Comparison of ENCODE assay signal across 9 cellular contexts in genomic region chr4:126627255-126627654, GRCh38.
A peak's percentile ranks its signal among the peaks of the same experiment; 100 is the strongest.
DNase-seq lines count a peak whose midpoint lies in the region; ATAC-seq and TF ChIP-seq lines count a peak whose summit lies in the region.
"Had no signal": no experiment of that assay in that cellular context is flagged by ENCODE, and none has a peak within 500 bp of the region (broad histone marks: within the 10 kb centered on the region; RNA-seq: fewer than 3 reads in every experiment).

No MANE protein-coding gene starts in this region.

- peak; percentile 65 for TF ChIP-seq RAD21 in Ishikawa (IDR thresholded peaks at IDR 0.05; ENCODE audit: low read depth)

- peak; percentile 45 for TF ChIP-seq CTCF in kidney epithelial cell (IDR thresholded peaks at IDR 0.05; ENCODE audit: insufficient read depth, low read length, poor library complexity, severe bottlenecking)
- TF ChIP-seq CTCF in omental fat pad (IDR thresholded peaks at IDR 0.05), result no peak

- H3K4me3 ChIP-seq in adipocyte (ENCODE audit: low read length) (no peak overlapping the region), kidney epithelial cell (ENCODE audit: low read depth, low read length) (no peak overlapping the region)

- no peaks in the 10 kb centered on the region for H3K9me3 ChIP-seq in adipocyte (ENCODE audit: control insufficient read depth, low read length)

- DNase-seq in Daoy (ENCODE audit: low read depth) (peak; percentile 0), adipocyte (ENCODE audit: low read depth) (peak; percentile 58), kidney epithelial cell (ENCODE audit: low read depth) (no peak), NCI-H446 treated with DMSO at 0.1 percent for 48 hours (lab: John Stamatoyannopoulos, UW) (no peak), NCI-H2171 treated with DMSO at 0.1 percent for 48 hours (lab: John Stamatoyannopoulos, UW) (no peak), omental fat pad (ENCODE audit: low spot score) (no peak)
- DNase-seq: activated T-cell treated with anti-CD3 and anti-CD28 coated beads, Interleukin-2, amount 50 U/mL, for 72 hours had no signal

- H3K36me3 ChIP-seq in adipocyte (ENCODE audit: control insufficient read depth, insufficient read depth, low read length, severe bottlenecking) (no peaks in the 10 kb centered on the region), kidney epithelial cell (ENCODE audit: control insufficient read depth, insufficient read depth, low read length) (no peaks in the 10 kb centered on the region)

- H3K4me1 ChIP-seq in adipocyte (ENCODE audit: control insufficient read depth, insufficient read depth, low read length), result peaks cover 7% of the 10 kb centered on the region

- no peak for ATAC-seq in HG02884 (IDR thresholded peaks at IDR 0.05; ENCODE audit: unreplicated experiment)
- no peak for ATAC-seq in omental fat pad (ENCODE audit: low FRiP score)
- ATAC-seq: activated T-cell treated with anti-CD3 and anti-CD28 coated beads, Interleukin-2, amount 50 U/mL, for 72 hours had no signal

- H3K27me3 ChIP-seq in adipocyte (replicated peaks; ENCODE audit: control insufficient read depth, insufficient read depth, low read length) (no peaks in the 10 kb centered on the region), kidney epithelial cell (ENCODE audit: control insufficient read depth, insufficient read depth, low read length) (no peaks in the 10 kb centered on the region)

- no peak overlapping the region for H3K9ac ChIP-seq in adipocyte (ENCODE audit: low read length)

- TF ChIP-seq EP300 in Ishikawa (IDR thresholded peaks at IDR 0.05; ENCODE audit: borderline replicate concordance), result no peak

TF ChIP-seq in Ishikawa, 13 proteins besides CTCF, POLR2A, EP300 and RAD21:
- TF ChIP-seq USF1 (IDR thresholded peaks at IDR 0.05) (no peak), EGR1 (IDR thresholded peaks at IDR 0.05) (no peak), YY1 (IDR thresholded peaks at IDR 0.05; ENCODE audit: low read depth) (no peak), CREB1 (IDR thresholded peaks at IDR 0.05; ENCODE audit: low read depth) (no peak), FOXM1 (IDR thresholded peaks at IDR 0.05; ENCODE audit: borderline replicate concordance, low read depth) (no peak), TCF12 (IDR thresholded peaks at IDR 0.05; ENCODE audit: low read depth) (no peak), REST (IDR thresholded peaks at IDR 0.05; ENCODE audit: low read depth) (no peak), ZBTB7A (IDR thresholded peaks at IDR 0.05; ENCODE audit: low read depth) (no peak), TEAD4 (IDR thresholded peaks at IDR 0.05) (no peak), MAX (IDR thresholded peaks at IDR 0.05) (no peak), NFIC (IDR thresholded peaks at IDR 0.05) (no peak), CEBPB (IDR thresholded peaks at IDR 0.05) (no peak), TAF1 (IDR thresholded peaks at IDR 0.05; ENCODE audit: low read depth) (no peak)

Comparison
In these comparisons a context has a peak if more than half of its experiments do, and no peak if none do; other contexts are left out.
1. DNase-seq: peak in Daoy (single experiment) and adipocyte (single experiment); none in kidney epithelial cell (single experiment), NCI-H446 treated with DMSO at 0.1 percent for 48 hours (single experiment), NCI-H2171 treated with DMSO at 0.1 percent for 48 hours (single experiment) and omental fat pad (single experiment).